Comparison of ENCODE assay signal across 8 cellular contexts in genomic region chr19:39539519-39540332, GRCh38. TPM values are rescaled to one million over a fixed set of nuclear protein-coding genes. Genes with fewer than 3 reads are reported as not detected.
A peak's percentile ranks its signal among the peaks of the same experiment; 100 is the strongest.
DNase-seq lines count a peak whose midpoint lies in the region; ATAC-seq and TF ChIP-seq lines count a peak whose summit lies in the region.

EID2 (minus strand) TSS chr19:39540161; CDS start chr19:39540079, 82 bp downstream.

- peak; percentile 79 for ATAC-seq in GM21529 (IDR thresholded peaks at IDR 0.05; ENCODE audit: unreplicated experiment)

- TF ChIP-seq RAD21 in Ishikawa (IDR thresholded peaks at IDR 0.05; ENCODE audit: low read depth): peak; percentile 60

- peak; percentile 73 for TF ChIP-seq CTCF in epithelial cell of proximal tubule (conservative IDR thresholded peaks at IDR 0.05; ENCODE audit: low read depth, low read length)

- TF ChIP-seq EP300 in Ishikawa (IDR thresholded peaks at IDR 0.05; ENCODE audit: borderline replicate concordance): no peak

- DNase-seq in DMS114 treated with DMSO at 0.1 percent for 48 hours (lab: John Stamatoyannopoulos, UW; ENCODE audit: unreplicated experiment) (peak; percentile 96), OCI-M2 (lab: John Stamatoyannopoulos, UW; ENCODE audit: unreplicated experiment) (peak; percentile 95), activated T-cell treated with anti-CD3 and anti-CD28 coated beads for 48 hours (ENCODE audit: low read depth) (peak; percentile 92), epithelial cell of proximal tubule (ENCODE audit: low read depth) (peak; percentile 33), mucosa of gallbladder (ENCODE audit: low spot score) (peak; percentile 96)
- peak; percentile 91 to 94 for DNase-seq in stimulated activated CD8-positive, alpha-beta memory T cell treated with anti-CD3 and anti-CD28 coated beads, Interleukin-4, amount 100 ng/mL, for 4 hours (ENCODE audit: low read depth in 2 of 2, low spot score in 1 of 2)

- peak within 1 kb of the TSS; percentile 78 for H3K4me3 ChIP-seq in epithelial cell of proximal tubule (ENCODE audit: low read depth, low read length)

TF ChIP-seq in Ishikawa, 13 proteins besides CTCF, POLR2A, EP300 and RAD21:
- TF ChIP-seq USF1 (IDR thresholded peaks at IDR 0.05): no peak
- TF ChIP-seq CEBPB (IDR thresholded peaks at IDR 0.05): no peak
- peak; percentile 44 for TF ChIP-seq TEAD4 (IDR thresholded peaks at IDR 0.05)
- peak; percentile 78; the same call in 1 of the 2 replicates for TF ChIP-seq TAF1 (IDR thresholded peaks at IDR 0.05; ENCODE audit: low read depth)
- 0 out of 2 replicates have a peak, but pooled peaks have one; percentile 58 for TF ChIP-seq TCF12 (IDR thresholded peaks at IDR 0.05; ENCODE audit: low read depth)
- TF ChIP-seq CREB1 (IDR thresholded peaks at IDR 0.05; ENCODE audit: low read depth): no peak
- peak; percentile 44; the same call in 1 of the 2 replicates for TF ChIP-seq YY1 (IDR thresholded peaks at IDR 0.05; ENCODE audit: low read depth)
- no peak for TF ChIP-seq FOXM1 (IDR thresholded peaks at IDR 0.05; ENCODE audit: borderline replicate concordance, low read depth)
- no peak for TF ChIP-seq REST (IDR thresholded peaks at IDR 0.05; ENCODE audit: low read depth)
- peak; percentile 94 for TF ChIP-seq EGR1 (IDR thresholded peaks at IDR 0.05)
- TF ChIP-seq NFIC (IDR thresholded peaks at IDR 0.05): no peak
- TF ChIP-seq ZBTB7A (IDR thresholded peaks at IDR 0.05; ENCODE audit: low read depth): 0 out of 2 replicates have a peak, but pooled peaks have one; percentile 52
- TF ChIP-seq MAX (IDR thresholded peaks at IDR 0.05): peak; percentile 61

RNA-seq across cellular contexts. Expression of gene EID2, which starts in this region (rescaled TPM):
- total RNA-seq in epithelial cell of proximal tubule (12.3 and 20.8 TPM in 2 replicates), mucosa of gallbladder (15.0 TPM)

Comparison
In these comparisons a context has a peak if more than half of its experiments do, and no peak if none do; other contexts are left out.
1. Peak in every context shown above with its lines: DNase-seq, ATAC-seq and H3K4me3 ChIP-seq.
2. DNase-seq: peak in every context shown above with its lines; median percentile 96 in DMS114 treated with DMSO at 0.1 percent for 48 hours; 96 in mucosa of gallbladder; 95 in OCI-M2; 92 in stimulated activated CD8-positive, alpha-beta memory T cell treated with anti-CD3 and anti-CD28 coated beads, Interleukin-4, amount 100 ng/mL, for 4 hours; 92 in activated T-cell treated with anti-CD3 and anti-CD28 coated beads for 48 hours; 33 in epithelial cell of proximal tubule.